ENCODE assay signal across 20 cellular contexts in genomic region chr5:133203317-133204305, GRCh38.
DNase-seq lines count a peak whose midpoint lies in the region; ATAC-seq and TF ChIP-seq lines count a peak whose summit lies in the region.
"Had no signal": no experiment of that assay in that cellular context is flagged by ENCODE, and none has a peak within 500 bp of the region (broad histone marks: within the 10 kb centered on the region; RNA-seq: fewer than 3 reads in every experiment).

No MANE protein-coding gene starts in this region.

- H3F3A ChIP-seq in smooth muscle cell (ENCODE audit: low read depth) = no peaks in the 10 kb centered on the region

- ATAC-seq in GM21360 (IDR thresholded peaks at IDR 0.05; ENCODE audit: unreplicated experiment) = no peak
- ATAC-seq: naive thymus-derived CD4-positive, alpha-beta T cell had no signal

- no peaks in the 10 kb centered on the region for H3K36me3 ChIP-seq in smooth muscle cell (ENCODE audit: low read depth)
- H3K36me3 ChIP-seq: heart left ventricle, upper lobe of left lung had no signal

- H3K79me2 ChIP-seq in smooth muscle cell (ENCODE audit: low read depth) = no peaks in the 10 kb centered on the region

- no peak overlapping the region for H2AFZ ChIP-seq in smooth muscle cell (ENCODE audit: low read depth)

- 52% methylated on average over 9 of the region's 9 CpGs for WGBS in smooth muscle cell (ENCODE audit: low lambda C conversion rate)

- H3K9me3 ChIP-seq in smooth muscle cell (replicated peaks; ENCODE audit: low read depth) = no peaks in the 10 kb centered on the region
- H3K9me3 ChIP-seq: heart left ventricle, upper lobe of left lung had no signal

- peaks cover 18% of the 10 kb centered on the region for H3K27me3 ChIP-seq in smooth muscle cell (ENCODE audit: low read depth)
- H3K27me3 ChIP-seq: upper lobe of left lung had no signal

- TF ChIP-seq CTCF in smooth muscle cell (IDR thresholded peaks at IDR 0.05; ENCODE audit: borderline replicate concordance, insufficient read depth, poor library complexity, severe bottlenecking) = no peak

- no peaks in the 10 kb centered on the region for H3K4me1 ChIP-seq in smooth muscle cell (ENCODE audit: low read depth)
- H3K4me1 ChIP-seq: heart left ventricle, upper lobe of left lung had no signal

- DNase-seq in HK-2 (ENCODE audit: unreplicated experiment) (peak; percentile 1), NCI-H2227 (lab: John Stamatoyannopoulos, UW; ENCODE audit: unreplicated experiment) (peak; percentile 66), ecto neural progenitor cell (ENCODE audit: low spot score) (peak; percentile 10), putamen (ENCODE audit: low spot score) (peak; percentile 7), smooth muscle cell (lab: John Stamatoyannopoulos, UW; ENCODE audit: unreplicated experiment) (no peak), DMS 273 treated with DMSO at 0.1 percent for 48 hours (lab: John Stamatoyannopoulos, UW) (no peak), NCI-H2196 (lab: John Stamatoyannopoulos, UW; ENCODE audit: unreplicated experiment) (no peak)
- DNase-seq: activated naive CD4-positive, alpha-beta T cell treated with anti-CD3 and anti-CD28 coated beads, Interleukin-2, amount 50 U/mL, for 16 hours; heart left ventricle; immature natural killer cell; mesenchymal stem cell; naive thymus-derived CD4-positive, alpha-beta T cell; NCI-H1930; NCI-H510A treated with DMSO at 0.1 percent for 48 hours; SHP77 treated with DMSO at 0.1 percent for 48 hours; stimulated activated CD4-positive, alpha-beta T cell treated with anti-CD3 and anti-CD28 coated beads, Interleukin-4, amount 100 ng/mL, for 1 hour; upper lobe of left lung had no signal

- H3K9ac ChIP-seq in smooth muscle cell (ENCODE audit: low read depth) = no peak overlapping the region

- no peaks in the 10 kb centered on the region for H4K20me1 ChIP-seq in smooth muscle cell (ENCODE audit: low read depth)

- no peak overlapping the region for H3K4me2 ChIP-seq in smooth muscle cell

- no peak overlapping the region for H3K4me3 ChIP-seq in smooth muscle cell
- H3K4me3 ChIP-seq: heart left ventricle, skin epidermis, upper lobe of left lung had no signal

- H3K27ac ChIP-seq in smooth muscle cell (ENCODE audit: low read depth) = no peak overlapping the region
- H3K27ac ChIP-seq: heart left ventricle, VCaP had no signal

Comparison
In these comparisons a context has a peak if more than half of its experiments do, and no peak if none do; other contexts are left out.
1. DNase-seq: peak in HK-2 (single experiment), NCI-H2227 (single experiment), ecto neural progenitor cell (single experiment) and putamen (single experiment); none in smooth muscle cell (single experiment), DMS 273 treated with DMSO at 0.1 percent for 48 hours (single experiment) and NCI-H2196 (single experiment).